Comparison of ENCODE assay signal across 21 cellular contexts in genomic region chr2:136156411-136156810, GRCh38. TPM values are rescaled to one million over a fixed set of nuclear protein-coding genes. Genes with fewer than 3 reads are reported as not detected.
DNase-seq lines count a peak whose midpoint lies in the region; ATAC-seq and TF ChIP-seq lines count a peak whose summit lies in the region.
"Had no signal": no experiment of that assay in that cellular context is flagged by ENCODE, and none has a peak within 500 bp of the region (broad histone marks: within the 10 kb centered on the region; RNA-seq: fewer than 3 reads in every experiment).

No MANE protein-coding gene starts in this region.

- H3K27me3 ChIP-seq in OCI-LY3 (ENCODE audit: low read depth, low read length) (peaks cover 33% of the 10 kb centered on the region; the same call in 1 of the 2 replicates), neural progenitor cell (no peaks in the 10 kb centered on the region), brain microvascular endothelial cell (replicated peaks) (no peaks in the 10 kb centered on the region)
- H3K27me3 ChIP-seq: Peyer's patch, SJCRH30 had no signal

- H3K27ac ChIP-seq in OCI-LY3 (ENCODE audit: low read length), result no peak overlapping the region
- H3K27ac ChIP-seq in neural progenitor cell, result no peak overlapping the region
- no peak overlapping the region for H3K27ac ChIP-seq in brain microvascular endothelial cell
- H3K27ac ChIP-seq: Peyer's patch, SJCRH30 had no signal

- intact Hi-C loops in activated CD4-positive, alpha-beta T cell treated with anti-CD3 and anti-CD28 coated beads, Interleukin-2, amount 10 ng/mL, durations not matched to agents 24 days and 14 days (cut with micrococcal nuclease), result no loop called here

- no peak overlapping the region for H3K4me3 Mint-ChIP-seq in neural progenitor cell
- H3K4me3 Mint-ChIP-seq in activated CD4-positive, alpha-beta T cell treated with anti-CD3 and anti-CD28 coated beads, Interleukin-2, amount 10 ng/mL, durations not matched to agents 24 days and 14 days, result no peak overlapping the region
- H3K4me3 Mint-ChIP-seq: CD14-positive monocyte, GM23338, T-cell had no signal

- H3K79me2 ChIP-seq in OCI-LY3 (ENCODE audit: low read length) (no peaks in the 10 kb centered on the region), neural progenitor cell (ENCODE audit: low read depth) (no peaks in the 10 kb centered on the region)

- H2AFZ ChIP-seq in OCI-LY3 (ENCODE audit: low read depth, low read length) (no peak overlapping the region), neural progenitor cell (replicated peaks) (no peak overlapping the region)

- H3K4me1 ChIP-seq in OCI-LY3 (ENCODE audit: low read length), result peaks cover 39% of the 10 kb centered on the region
- peaks cover 30% of the 10 kb centered on the region for H3K4me1 ChIP-seq in neural progenitor cell
- H3K4me1 ChIP-seq: HAP-1, Peyer's patch had no signal

- H3K27me3 Mint-ChIP-seq in neural progenitor cell (ENCODE audit: insufficient read depth, low read depth), result no peaks in the 10 kb centered on the region
- peaks cover 34% of the 10 kb centered on the region for H3K27me3 Mint-ChIP-seq in activated CD4-positive, alpha-beta T cell treated with anti-CD3 and anti-CD28 coated beads, Interleukin-2, amount 10 ng/mL, durations not matched to agents 24 days and 14 days
- H3K27me3 Mint-ChIP-seq: T-cell had no signal

- no peak for ATAC-seq in GM21526 (IDR thresholded peaks at IDR 0.05; ENCODE audit: low FRiP score, unreplicated experiment)
- ATAC-seq: GM23338, HepG2, K562, T-cell had no signal

- peak; percentile 85 for DNase-seq in DMS 273 (lab: John Stamatoyannopoulos, UW; ENCODE audit: unreplicated experiment)
- DNase-seq in NAMALWA (ENCODE audit: low spot score), result peak; percentile 27
- DNase-seq in neural progenitor cell (ENCODE audit: low spot score), result no peak
- DNase-seq in brain microvascular endothelial cell, result no peak
- no peak for DNase-seq in activated CD4-positive, alpha-beta T cell treated with anti-CD3 and anti-CD28 coated beads, Interleukin-2, amount 10 ng/mL, durations not matched to agents 24 days and 14 days
- DNase-seq: DMS79; NCI-H1105; NCI-H146; NCI-H2081; NK-92 treated with Interleukin-12 subunit alpha and Interleukin-12 subunit beta, amount 100 ng/mL, for 24 hours; Peyer's patch; SJCRH30; T-cell had no signal

- TF ChIP-seq CTCF in OCI-LY3 (IDR thresholded peaks at IDR 0.05; ENCODE audit: low read depth, low read length) (no peak), neural progenitor cell (IDR thresholded peaks at IDR 0.05) (no peak), brain microvascular endothelial cell (IDR thresholded peaks at IDR 0.05; ENCODE audit: low read depth, low read length, missing control alignments) (no peak)

- H3K4me1 Mint-ChIP-seq in neural progenitor cell, result peaks cover 8% of the 10 kb centered on the region
- H3K4me1 Mint-ChIP-seq in activated CD4-positive, alpha-beta T cell treated with anti-CD3 and anti-CD28 coated beads, Interleukin-2, amount 10 ng/mL, durations not matched to agents 24 days and 14 days, result peaks cover 5% of the 10 kb centered on the region
- H3K4me1 Mint-ChIP-seq: GM23338 had no signal

- no peaks in the 10 kb centered on the region for H4K20me1 ChIP-seq in OCI-LY3 (ENCODE audit: insufficient read depth, low read length)
- H4K20me1 ChIP-seq in neural progenitor cell (ENCODE audit: low read depth), result no peaks in the 10 kb centered on the region

- H3K9ac ChIP-seq in OCI-LY3 (ENCODE audit: low read length) (no peak overlapping the region), neural progenitor cell (no peak overlapping the region)

- H3F3A ChIP-seq in neural progenitor cell (ENCODE audit: low read depth), result no peaks in the 10 kb centered on the region

- H3K4me2 ChIP-seq in OCI-LY3 (ENCODE audit: low read length) (peak overlapping the region; percentile 36), neural progenitor cell (peak overlapping the region; percentile 31)
- H3K4me2 ChIP-seq: GM23338 had no signal

- no peaks in the 10 kb centered on the region for H3K36me3 ChIP-seq in OCI-LY3 (replicated peaks; ENCODE audit: low read depth, low read length)
- H3K36me3 ChIP-seq in neural progenitor cell, result no peaks in the 10 kb centered on the region
- no peaks in the 10 kb centered on the region for H3K36me3 ChIP-seq in brain microvascular endothelial cell (replicated peaks)
- H3K36me3 ChIP-seq: HAP-1, Peyer's patch, SJCRH30 had no signal

- H3K36me3 Mint-ChIP-seq in neural progenitor cell, result no peaks in the 10 kb centered on the region
- no peaks in the 10 kb centered on the region for H3K36me3 Mint-ChIP-seq in activated CD4-positive, alpha-beta T cell treated with anti-CD3 and anti-CD28 coated beads, Interleukin-2, amount 10 ng/mL, durations not matched to agents 24 days and 14 days (ENCODE audit: low read depth)
- H3K36me3 Mint-ChIP-seq: CD14-positive monocyte, T-cell had no signal

- H3K9me3 Mint-ChIP-seq in neural progenitor cell, result peaks cover 5% of the 10 kb centered on the region
- no peaks in the 10 kb centered on the region for H3K9me3 Mint-ChIP-seq in activated CD4-positive, alpha-beta T cell treated with anti-CD3 and anti-CD28 coated beads, Interleukin-2, amount 10 ng/mL, durations not matched to agents 24 days and 14 days
- H3K9me3 Mint-ChIP-seq: GM23338, T-cell had no signal

- H3K9me3 ChIP-seq in OCI-LY3 (ENCODE audit: insufficient read depth, low read length), result no peaks in the 10 kb centered on the region
- no peaks in the 10 kb centered on the region for H3K9me3 ChIP-seq in neural progenitor cell (ENCODE audit: low read depth)
- H3K9me3 ChIP-seq: HAP-1, Peyer's patch, SJCRH30 had no signal

- H3K4me3 ChIP-seq in OCI-LY3 (ENCODE audit: low read length) (no peak overlapping the region), neural progenitor cell (no peak overlapping the region), brain microvascular endothelial cell (ENCODE audit: low read depth, low read length) (no peak overlapping the region)
- H3K4me3 ChIP-seq: GM23338, HAP-1, K562, Peyer's patch, SJCRH30 had no signal

- no peak overlapping the region for H3K27ac Mint-ChIP-seq in neural progenitor cell
- no peak overlapping the region for H3K27ac Mint-ChIP-seq in activated CD4-positive, alpha-beta T cell treated with anti-CD3 and anti-CD28 coated beads, Interleukin-2, amount 10 ng/mL, durations not matched to agents 24 days and 14 days
- H3K27ac Mint-ChIP-seq: CD14-positive monocyte, GM23338, T-cell had no signal

- in situ Hi-C loops in brain microvascular endothelial cell (cut with HindIII; ENCODE audit: low pct_ligation_motif_present, low sequenced_read_pairs), result no loop called here

RNA-seq across cellular contexts. Expression of gene CXCR4, which starts 38.5 kb away (rescaled TPM):
- 31.0 and 32.6 TPM in 2 replicates for total RNA-seq in neural progenitor cell (ENCODE audit: low replicate concordance)
- total RNA-seq in activated CD4-positive, alpha-beta T cell treated with anti-CD3 and anti-CD28 coated beads, Interleukin-2, amount 10 ng/mL, durations not matched to agents 24 days and 14 days, result 88.8 and 92.7 TPM in 2 replicates
- total RNA-seq: LHCN-M2 had no signal

Comparison
In these comparisons a context has a peak if more than half of its experiments do, and no peak if none do; other contexts are left out.
1. DNase-seq: peak in DMS 273 (single experiment) and NAMALWA (single experiment); none in neural progenitor cell (single experiment), brain microvascular endothelial cell (single experiment) and activated CD4-positive, alpha-beta T cell treated with anti-CD3 and anti-CD28 coated beads, Interleukin-2, amount 10 ng/mL, durations not matched to agents 24 days and 14 days (single experiment).